ENCODE assay signal across 26 cellular contexts in genomic region chr1:231138221-231138620, GRCh38. TPM values are rescaled to one million over a fixed set of nuclear protein-coding genes. Genes with fewer than 3 reads are reported as not detected.
A peak's percentile ranks its signal among the peaks of the same experiment; 100 is the strongest.
DNase-seq lines count a peak whose midpoint lies in the region; ATAC-seq, FAIRE-seq and TF ChIP-seq lines count a peak whose summit lies in the region.
"Had no signal": no experiment of that assay in that cellular context is flagged by ENCODE, and none has a peak within 500 bp of the region (broad histone marks: within the 10 kb centered on the region; RNA-seq: fewer than 3 reads in every experiment).

No MANE protein-coding gene starts in this region.

- TF ChIP-seq CTCF in D721Med (IDR thresholded peaks at IDR 0.05; ENCODE audit: insufficient read depth, missing control alignments) (no peak), chondrocyte (IDR thresholded peaks at IDR 0.05) (no peak), Calu3 (IDR thresholded peaks at IDR 0.05; ENCODE audit: unreplicated experiment) (no peak), ovary (IDR thresholded peaks at IDR 0.05) (no peak)

- peak; percentile 64 for FAIRE-seq in D721Med (lab: Jason Lieb, UNC)
- FAIRE-seq: GM12892, GM18507, HTR-8/SVneo, K562 had no signal

- intact Hi-C loops in Calu3 (cut with micrococcal nuclease; ENCODE audit: unreplicated experiment) (loop anchor here (2.0 kb wide), 1 partner anchor 57 kb away; no protein-coding TSS in a partner anchor), ovary (cut with DNase I) (no loop called here)

- no peak overlapping the region for H3K4me3 ChIP-seq in ovary
- H3K4me3 ChIP-seq: K562 had no signal

- ATAC-seq in HG02588 (IDR thresholded peaks at IDR 0.05; ENCODE audit: unreplicated experiment) = no peak
- ATAC-seq: HCT116 had no signal

- no peaks in the 10 kb centered on the region for H3K9me3 ChIP-seq in ovary
- H3K9me3 ChIP-seq: Caco-2 had no signal

- DNase-seq in D721Med (ENCODE audit: insufficient read length, low spot score) = no peak
- DNase-seq in RPMI7951 (ENCODE audit: low read depth) = peak; percentile 11
- DNase-seq in chondrocyte (ENCODE audit: low spot score) = no peak
- DNase-seq in kidney glomerular epithelial cell (lab: John Stamatoyannopoulos, UW) = peak; percentile 28
- DNase-seq in Calu3 = no peak
- no peak for DNase-seq in ovary
- no peak for DNase-seq in Kasumi-1 (lab: John Stamatoyannopoulos, UW)
- DNase-seq: 8988T; ACHN; AML-193; Caco-2; CD4-positive, alpha-beta T cell; DMS53; DND-41; GDM1; GOT3; H7; HFFc6; IMR-90 had no signal

- no peak for TF ChIP-seq POLR2A in ovary (IDR thresholded peaks at IDR 0.05)

- CTCF ChIA-PET in Calu3 (lab: Charles Lee) = no interaction called here

- no peaks in the 10 kb centered on the region for H3K27me3 ChIP-seq in ovary

- 17 to 21% (median 18%) methylated on average over 1 of the region's 1 CpG for WGBS in ovary, 3 donors

- no peaks in the 10 kb centered on the region for H3K36me3 Mint-ChIP-seq in chondrocyte (ENCODE audit: low read depth)
- peaks cover 6% of the 10 kb centered on the region for H3K36me3 Mint-ChIP-seq in Calu3 (ENCODE audit: insufficient read depth, unreplicated experiment)

- no peaks in the 10 kb centered on the region for H3K27me3 Mint-ChIP-seq in chondrocyte (ENCODE audit: low read depth)
- H3K27me3 Mint-ChIP-seq in Calu3 (ENCODE audit: unreplicated experiment) = no peaks in the 10 kb centered on the region

- no peaks in the 10 kb centered on the region for H3K4me1 ChIP-seq in ovary (ENCODE audit: insufficient read depth)

- H3K36me3 ChIP-seq in ovary = no peaks in the 10 kb centered on the region

- peaks cover 40% of the 10 kb centered on the region for H3K4me1 Mint-ChIP-seq in chondrocyte (ENCODE audit: low read depth)
- peaks cover 48% of the 10 kb centered on the region for H3K4me1 Mint-ChIP-seq in Calu3 (ENCODE audit: low read depth, unreplicated experiment)

- H3K27ac Mint-ChIP-seq in chondrocyte (ENCODE audit: unreplicated experiment) (peak overlapping the region; percentile 96), Calu3 (ENCODE audit: unreplicated experiment) (no peak overlapping the region)
- H3K27ac Mint-ChIP-seq: CD4-positive, alpha-beta T cell; HFFc6 had no signal

- BruUV-seq in Calu3 (replicated peaks; lab: Mats Ljungman, UMichigan) = no TSS peak

- no peak overlapping the region for H3K27ac ChIP-seq in ovary
- H3K27ac ChIP-seq: C4-2B had no signal

- H3K9me3 Mint-ChIP-seq in chondrocyte (ENCODE audit: low read depth) = peaks cover 6% of the 10 kb centered on the region
- H3K9me3 Mint-ChIP-seq in Calu3 (ENCODE audit: low read depth, unreplicated experiment) = no peaks in the 10 kb centered on the region
- H3K9me3 Mint-ChIP-seq: CD4-positive, alpha-beta T cell; HFFc6 had no signal

- H3K4me3 Mint-ChIP-seq in chondrocyte (ENCODE audit: unreplicated experiment) = no peak overlapping the region
- H3K4me3 Mint-ChIP-seq in Calu3 (ENCODE audit: low read depth, unreplicated experiment) = no peak overlapping the region
- H3K4me3 Mint-ChIP-seq: CD4-positive, alpha-beta T cell; HFFc6 had no signal

- TF ChIP-seq EP300 in ovary (IDR thresholded peaks at IDR 0.05) = no peak

RNA-seq across cellular contexts. Expression of gene TRIM67, which starts 23.6 kb away (rescaled TPM):
- not detected in 2 replicates for total RNA-seq in RPMI7951 (2014; rRNA removed; shearing (Covaris generic))
- total RNA-seq in chondrocyte (1.2 to 2.9 TPM (median 1.6 TPM) in 3 replicates), Calu3 (2022) (0.09 and 0.15 TPM in 2 replicates), ovary (under 1 TPM in 2 of 7 donors, not detected in 5; 0.05 to 0.92 TPM)
- under 1 TPM in 1 of 2 donors, not detected in 1; 0.02 TPM for polyA plus RNA-seq in ovary
- total RNA-seq: CD4-positive, alpha-beta T cell; H7; HFFc6; IMR-90 had no signal
- polyA plus RNA-seq: IMR-90 had no signal

Comparison
In these comparisons a context has a peak if more than half of its experiments do, and no peak if none do; other contexts are left out.
1. DNase-seq: peak in RPMI7951 (single experiment) and kidney glomerular epithelial cell (single experiment); none in D721Med (single experiment), chondrocyte (single experiment), Calu3 (single experiment), ovary (0 of 5) and Kasumi-1 (0 of 2).